In the genomic region with DNA sequence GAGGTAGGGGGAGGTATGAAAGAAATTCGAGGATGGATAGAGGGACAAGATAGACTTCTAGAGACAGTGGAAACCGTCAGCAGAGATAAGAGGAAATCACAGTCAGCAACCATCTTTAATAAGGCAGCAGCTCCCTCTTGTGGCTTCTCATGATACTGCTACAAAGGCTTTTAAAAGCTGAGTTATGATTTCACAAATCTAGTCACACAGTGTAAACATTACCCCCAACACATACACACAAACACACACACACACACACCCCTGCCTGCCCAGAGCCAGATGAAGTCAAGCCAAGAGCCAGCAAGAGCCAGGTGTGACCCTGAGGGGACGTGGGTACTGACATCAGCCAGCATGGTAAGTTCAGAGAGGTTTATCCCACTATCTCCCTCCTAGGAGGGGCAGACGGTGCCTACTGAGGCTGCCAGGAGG, we compare ENCODE assay signal across 10 cellular contexts. TPM values are rescaled to one million over a fixed set of nuclear protein-coding genes. Genes with fewer than 3 reads are reported as not detected.
DNase-seq lines count a peak whose midpoint lies in the region; ATAC-seq and TF ChIP-seq lines count a peak whose summit lies in the region.
"Had no signal": no experiment of that assay in that cellular context is flagged by ENCODE, and none has a peak within 500 bp of the region (broad histone marks: within the 10 kb centered on the region; RNA-seq: fewer than 3 reads in every experiment).

No MANE protein-coding gene starts in this region.

- H3K4me3 ChIP-seq in OCI-LY3 (ENCODE audit: low read length) (peak overlapping the region; percentile 73), foreskin fibroblast (ENCODE audit: low read depth in 1 of 2, low read length in 2 of 2) (no peak overlapping the region)
- H3K4me3 ChIP-seq: SJSA1 had no signal

- no peaks in the 10 kb centered on the region for H3K79me2 ChIP-seq in OCI-LY3 (ENCODE audit: low read length)

- peaks cover 30% of the 10 kb centered on the region for H3K27me3 Mint-ChIP-seq in osteocyte (ENCODE audit: unreplicated experiment)

- H3K4me3 Mint-ChIP-seq in osteocyte (ENCODE audit: unreplicated experiment) = no peak overlapping the region

- H3K4me2 ChIP-seq in OCI-LY3 (ENCODE audit: low read length) = peak overlapping the region; percentile 71

- peak overlapping the region; percentile 89 for H2AFZ ChIP-seq in OCI-LY3 (ENCODE audit: low read depth, low read length)

- peaks cover 17% of the 10 kb centered on the region for H3K4me1 ChIP-seq in OCI-LY3 (ENCODE audit: low read length)

- H3K36me3 Mint-ChIP-seq in osteocyte (ENCODE audit: unreplicated experiment) = no peaks in the 10 kb centered on the region

- peaks cover 8% of the 10 kb centered on the region; the same call in 1 of the 2 replicates for H3K27me3 ChIP-seq in OCI-LY3 (ENCODE audit: low read depth, low read length)
- H3K27me3 ChIP-seq: SJSA1 had no signal

- H3K27ac ChIP-seq in OCI-LY3 (ENCODE audit: low read length) = no peak overlapping the region
- H3K27ac ChIP-seq: SJSA1 had no signal

- H3K4me1 Mint-ChIP-seq in osteocyte (ENCODE audit: unreplicated experiment) = no peaks in the 10 kb centered on the region

- no peaks in the 10 kb centered on the region for H3K9me3 Mint-ChIP-seq in osteocyte (ENCODE audit: unreplicated experiment)

- DNase-seq in COLO829 (ENCODE audit: low spot score) (peak; percentile 77), HUDEP-2 (lab: John Stamatoyannopoulos, UW; ENCODE audit: unreplicated experiment in 76 of 76) (peak in 53 of 76 experiments; percentile 4 to 72 (median 43)), activated T-cell treated with anti-CD3 and anti-CD28 coated beads for 48 hours (ENCODE audit: low read depth) (peak; percentile 31), foreskin fibroblast (peak; percentile 43 to 78), osteocyte (ENCODE audit: extremely low spot score, unreplicated experiment) (peak; percentile 77)

- ATAC-seq in GM19023 (IDR thresholded peaks at IDR 0.05; ENCODE audit: unreplicated experiment) (no peak), HG03045 (IDR thresholded peaks at IDR 0.05; ENCODE audit: unreplicated experiment) (no peak)

- TF ChIP-seq CTCF in OCI-LY3 (IDR thresholded peaks at IDR 0.05; ENCODE audit: low read depth, low read length) (peak; percentile 93), foreskin fibroblast (IDR thresholded peaks at IDR 0.05; ENCODE audit: low read depth, low read length) (peak; percentile 69), osteocyte (IDR thresholded peaks at IDR 0.05) (peak; percentile 80)

- no peaks in the 10 kb centered on the region for H3K9me3 ChIP-seq in OCI-LY3 (ENCODE audit: insufficient read depth, low read length)
- H3K9me3 ChIP-seq: SJSA1 had no signal

- no peak overlapping the region for H3K27ac Mint-ChIP-seq in osteocyte (ENCODE audit: unreplicated experiment)

- peak overlapping the region; percentile 53 for H3K9ac ChIP-seq in OCI-LY3 (ENCODE audit: low read length)

- no peaks in the 10 kb centered on the region for H4K20me1 ChIP-seq in OCI-LY3 (ENCODE audit: insufficient read depth, low read length)

- H3K36me3 ChIP-seq in OCI-LY3 (replicated peaks; ENCODE audit: low read depth, low read length) = no peaks in the 10 kb centered on the region
- H3K36me3 ChIP-seq: SJSA1 had no signal

RNA-seq across cellular contexts. Expression of gene TGM7, which starts 16.4 kb away (rescaled TPM):
- total RNA-seq in osteocyte = not detected in 2 replicates
- total RNA-seq: SJSA1, subcutaneous adipose tissue had no signal

RNA-seq across cellular contexts. Expression of gene TGM5, which starts 18.9 kb away (rescaled TPM):
- total RNA-seq in osteocyte = not detected in 2 replicates

RNA-seq across cellular contexts. Expression of gene LCMT2, which starts 44.8 kb away (rescaled TPM):
- 8.7 and 8.8 TPM in 2 replicates for total RNA-seq in osteocyte
